20 cellular contexts compared by ENCODE assay signal in the genomic region with DNA sequence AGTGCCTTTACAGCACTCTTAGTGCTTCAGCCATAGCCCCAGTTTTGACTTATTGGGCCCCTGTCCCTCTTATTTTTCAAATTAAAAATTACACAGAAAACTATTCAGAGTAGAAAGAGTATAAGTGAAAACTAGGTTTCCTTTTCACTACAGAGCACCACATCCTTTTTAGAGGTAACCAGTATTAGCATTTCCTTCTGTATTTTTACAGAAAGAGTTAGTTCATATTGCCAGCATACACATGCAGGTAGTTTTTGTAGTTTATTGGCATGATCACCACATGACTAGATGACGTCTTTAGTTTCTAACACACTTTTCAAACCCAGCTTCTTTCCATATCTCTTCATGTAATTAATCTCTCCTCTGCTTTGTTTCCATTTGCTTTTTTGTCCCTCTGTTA.
DNase-seq lines count a peak whose midpoint lies in the region; ATAC-seq, FAIRE-seq and TF ChIP-seq lines count a peak whose summit lies in the region.
"Had no signal": no experiment of that assay in that cellular context is flagged by ENCODE, and none has a peak within 500 bp of the region (broad histone marks: within the 10 kb centered on the region; RNA-seq: fewer than 3 reads in every experiment).

No MANE protein-coding gene starts in this region.

- in situ Hi-C loops in GM12878 (cut with MboI): no loop called here
- in situ Hi-C loops in mammary epithelial cell (cut with MboI; ENCODE audit: low sequenced_read_pairs in 2 of 2): no loop called here

- POLR2A ChIA-PET in GM12878 (lab: Charles Lee): no interaction called here

- H3K79me2 ChIP-seq in GM12878 (ENCODE audit: control insufficient read depth, insufficient read depth, low read length): no peaks in the 10 kb centered on the region
- peaks cover 93% of the 10 kb centered on the region for H3K79me2 ChIP-seq in mammary epithelial cell (ENCODE audit: insufficient read depth, low read length)

- SMC1A ChIA-PET in GM12878 (lab: Charles Lee; ENCODE audit: uncharacterized antibody, unreplicated experiment): interaction anchor here (0.9 to 1.3 kb wide), 2 partner anchors 55 to 73 kb away, joined by 3 read pairs; no protein-coding TSS in a partner anchor

- H3K4me3 ChIP-seq in GM12878 (no peak overlapping the region), mammary epithelial cell (replicated peaks in 1 of 3; ENCODE audit: insufficient read depth in 1 of 3, low read depth in 2 of 3, low read length in 3 of 3) (no peak overlapping the region)
- H3K4me3 ChIP-seq: K562 had no signal

- H4K20me1 ChIP-seq in GM12878 (ENCODE audit: control insufficient read depth, insufficient read depth) (no peaks in the 10 kb centered on the region), mammary epithelial cell (ENCODE audit: insufficient read depth, low read length) (no peaks in the 10 kb centered on the region)

- H3K9me3 ChIP-seq in GM12878 (replicated peaks; ENCODE audit: control insufficient read depth, insufficient read depth, low read length) (no peaks in the 10 kb centered on the region), mammary epithelial cell (replicated peaks; ENCODE audit: insufficient read depth, low read length) (no peaks in the 10 kb centered on the region)

- no peak for TF ChIP-seq EP300 in GM12878 (IDR thresholded peaks at IDR 0.05; ENCODE audit: borderline replicate concordance in 1 of 2, control insufficient read depth in 1 of 2, low read depth in 2 of 2, low read length in 2 of 2)

- 56% methylated on average over 1 of the region's 1 CpG for WGBS in GM12878 (ENCODE audit: insufficient coverage, insufficient replicate concordance, low lambda C conversion rate, missing lambda C conversion rate)
- WGBS in mammary epithelial cell (ENCODE audit: low coverage, missing lambda C conversion rate): 100% methylated on average over 1 of the region's 1 CpG

- no peak overlapping the region for H3K4me2 ChIP-seq in GM12878 (ENCODE audit: control insufficient read depth, insufficient read depth)
- H3K4me2 ChIP-seq in mammary epithelial cell (ENCODE audit: insufficient read depth, low read depth, low read length): no peak overlapping the region

- intact Hi-C loops in GM12878 (cut with micrococcal nuclease; ENCODE audit: unreplicated experiment): no loop called here
- intact Hi-C loops in mammary epithelial cell (cut with micrococcal nuclease): no loop called here

- H2AFZ ChIP-seq in GM12878 (ENCODE audit: control insufficient read depth, low read depth, low read length): no peak overlapping the region
- H2AFZ ChIP-seq in mammary epithelial cell (ENCODE audit: low read depth, low read length): no peak overlapping the region

- RAD21 ChIA-PET in GM12878 (lab: Charles Lee; ENCODE audit: unreplicated experiment): no interaction called here

- BruUV-seq in GM12878 (replicated peaks; lab: Mats Ljungman, UMichigan) (no TSS peak), mammary epithelial cell (replicated peaks; lab: Mats Ljungman, UMichigan) (no TSS peak)

- no peaks in the 10 kb centered on the region for H3K36me3 ChIP-seq in GM12878 (ENCODE audit: control insufficient read depth in 2 of 2, insufficient read depth in 2 of 2, low read length in 1 of 2)
- no peaks in the 10 kb centered on the region for H3K36me3 ChIP-seq in mammary epithelial cell (ENCODE audit: insufficient read depth, low read length)

- CTCF ChIA-PET in GM12878 (lab: Yijun Ruan, JAX) (interaction anchor here (0.7 to 6.0 kb wide), 4 partner anchors 10 to 63 kb away, joined by 3 to 43 read pairs (median 6); no protein-coding TSS in a partner anchor), mammary epithelial cell (lab: Charles Lee; ENCODE audit: low non-redundant PET) (no interaction called here)

- H3K4me1 ChIP-seq in GM12878 (ENCODE audit: control insufficient read depth, insufficient read depth, low read length): no peaks in the 10 kb centered on the region; the same call in 1 of the 2 replicates
- no peaks in the 10 kb centered on the region for H3K4me1 ChIP-seq in mammary epithelial cell (ENCODE audit: insufficient read depth, low read length)

- dilution Hi-C loops in mammary epithelial cell (cut with HindIII; ENCODE audit: low sequenced_read_pairs): no loop called here

- TF ChIP-seq POLR2A in GM12878 (IDR thresholded peaks at IDR 0.05; ENCODE audit: low read depth, low read length): no peak

- no peaks in the 10 kb centered on the region for H3K27me3 ChIP-seq in GM12878 (replicated peaks in 1 of 2; ENCODE audit: control insufficient read depth in 2 of 2, insufficient read depth in 2 of 2, low read length in 1 of 2)
- H3K27me3 ChIP-seq in mammary epithelial cell (ENCODE audit: insufficient read depth, low read length): no peaks in the 10 kb centered on the region

- no peak overlapping the region for H3K9ac ChIP-seq in GM12878 (ENCODE audit: control insufficient read depth, insufficient read depth, low read length)
- H3K9ac ChIP-seq in mammary epithelial cell (ENCODE audit: insufficient read depth, low read length): no peak overlapping the region

- TF ChIP-seq CTCF in GM12878 (IDR thresholded peaks at IDR 0.05 in 2 of 3, conservative IDR thresholded peaks at IDR 0.05 in 1 of 3; ENCODE audit: control insufficient read depth in 2 of 3, extremely low read depth in 1 of 3, insufficient read depth in 1 of 3, low read depth in 3 of 3, low read length in 3 of 3) (no peak), mammary epithelial cell (conservative IDR thresholded peaks at IDR 0.05 in 1 of 2, IDR thresholded peaks at IDR 0.05 in 1 of 2; ENCODE audit: extremely low read depth in 1 of 2, insufficient read depth in 1 of 2, low read depth in 1 of 2, low read length in 2 of 2) (no peak)

- no peak for FAIRE-seq in GM12878 (lab: Jason Lieb, UNC)
- FAIRE-seq: H1, K562, TTC549 had no signal

- no peak for DNase-seq in GM12878 (ENCODE audit: low read depth, low spot score)
- DNase-seq in mammary epithelial cell: no peak
- DNase-seq in SHP77 treated with DMSO at 0.1 percent for 48 hours (lab: John Stamatoyannopoulos, UW): no peak
- DNase-seq: activated CD8-positive, alpha-beta memory T cell treated with anti-CD3 and anti-CD28 coated beads, Interleukin-2, amount 50 U/mL, for 48 hours; cortex of kidney; DMS 273 treated with DMSO at 0.1 percent for 48 hours; glutamatergic neuron; left colon; NCI-H2227 treated with DMSO at 0.1 percent for 48 hours; NCI-H774; OCI-M1; Right ventricle myocardium superior; SW 1271 had no signal

- peak; percentile 48 for ATAC-seq in GM18867 (IDR thresholded peaks at IDR 0.05; ENCODE audit: unreplicated experiment)
- peak; percentile 64 for ATAC-seq in GM19452 (IDR thresholded peaks at IDR 0.05; ENCODE audit: unreplicated experiment)
- ATAC-seq in HG03097 (IDR thresholded peaks at IDR 0.05; ENCODE audit: low FRiP score, unreplicated experiment): peak; percentile 54
- ATAC-seq in GM12878: peak; percentile 41
- ATAC-seq in GM21381 (IDR thresholded peaks at IDR 0.05; ENCODE audit: unreplicated experiment): no peak
- ATAC-seq: left colon had no signal

- TF ChIP-seq RAD21 in GM12878 (IDR thresholded peaks at IDR 0.05; ENCODE audit: insufficient read depth, low read depth, low read length): no peak

- no peak overlapping the region for H3K27ac ChIP-seq in GM12878 (ENCODE audit: control insufficient read depth, insufficient read depth)
- no peak overlapping the region for H3K27ac ChIP-seq in mammary epithelial cell (ENCODE audit: insufficient read depth, low read depth, low read length)

TF ChIP-seq in GM12878, 131 proteins besides CTCF, POLR2A, EP300 and RAD21:
- TF ChIP-seq YBX1 (IDR thresholded peaks at IDR 0.05) (no peak), RFX5 (IDR thresholded peaks at IDR 0.05; ENCODE audit: low read depth, low read length) (no peak), MYC (IDR thresholded peaks at IDR 0.05; ENCODE audit: insufficient read depth, insufficient read length, insufficient replicate concordance, low read length, severe bottlenecking) (no peak), TARDBP (IDR thresholded peaks at IDR 0.05; ENCODE audit: borderline replicate concordance) (no peak)
- TF ChIP-seq, protein P1, sequence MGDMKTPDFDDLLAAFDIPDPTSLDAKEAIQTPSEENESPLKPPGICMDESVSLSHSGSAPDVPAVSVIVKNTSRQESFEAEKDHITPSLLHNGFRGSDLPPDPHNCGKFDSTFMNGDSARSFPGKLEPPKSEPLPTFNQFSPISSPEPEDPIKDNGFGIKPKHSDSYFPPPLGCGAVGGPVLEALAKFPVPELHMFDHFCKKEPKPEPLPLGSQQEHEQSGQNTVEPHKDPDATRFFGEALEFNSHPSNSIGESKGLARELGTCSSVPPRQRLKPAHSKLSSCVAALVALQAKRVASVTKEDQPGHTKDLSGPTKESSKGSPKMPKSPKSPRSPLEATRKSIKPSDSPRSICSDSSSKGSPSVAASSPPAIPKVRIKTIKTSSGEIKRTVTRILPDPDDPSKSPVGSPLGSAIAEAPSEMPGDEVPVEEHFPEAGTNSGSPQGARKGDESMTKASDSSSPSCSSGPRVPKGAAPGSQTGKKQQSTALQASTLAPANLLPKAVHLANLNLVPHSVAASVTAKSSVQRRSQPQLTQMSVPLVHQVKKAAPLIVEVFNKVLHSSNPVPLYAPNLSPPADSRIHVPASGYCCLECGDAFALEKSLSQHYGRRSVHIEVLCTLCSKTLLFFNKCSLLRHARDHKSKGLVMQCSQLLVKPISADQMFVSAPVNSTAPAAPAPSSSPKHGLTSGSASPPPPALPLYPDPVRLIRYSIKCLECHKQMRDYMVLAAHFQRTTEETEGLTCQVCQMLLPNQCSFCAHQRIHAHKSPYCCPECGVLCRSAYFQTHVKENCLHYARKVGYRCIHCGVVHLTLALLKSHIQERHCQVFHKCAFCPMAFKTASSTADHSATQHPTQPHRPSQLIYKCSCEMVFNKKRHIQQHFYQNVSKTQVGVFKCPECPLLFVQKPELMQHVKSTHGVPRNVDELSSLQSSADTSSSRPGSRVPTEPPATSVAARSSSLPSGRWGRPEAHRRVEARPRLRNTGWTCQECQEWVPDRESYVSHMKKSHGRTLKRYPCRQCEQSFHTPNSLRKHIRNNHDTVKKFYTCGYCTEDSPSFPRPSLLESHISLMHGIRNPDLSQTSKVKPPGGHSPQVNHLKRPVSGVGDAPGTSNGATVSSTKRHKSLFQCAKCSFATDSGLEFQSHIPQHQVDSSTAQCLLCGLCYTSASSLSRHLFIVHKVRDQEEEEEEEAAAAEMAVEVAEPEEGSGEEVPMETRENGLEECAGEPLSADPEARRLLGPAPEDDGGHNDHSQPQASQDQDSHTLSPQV (IDR thresholded peaks at IDR 0.05): no peak
